ENCODE assay signal across 40 cellular contexts in genomic region chr19:55031178-55031577, GRCh38. TPM values are rescaled to one million over a fixed set of nuclear protein-coding genes. Genes with fewer than 3 reads are reported as not detected.
"Had no signal": no experiment of that assay in that cellular context is flagged by ENCODE, and none has a peak within 500 bp of the region (broad histone marks: within the 10 kb centered on the region; RNA-seq: fewer than 3 reads in every experiment).

No MANE protein-coding gene starts in this region.

- H3K36me3 ChIP-seq: adrenal gland, brain microvascular endothelial cell, breast epithelium had no signal

- H3K9me3 ChIP-seq: adrenal gland, body of pancreas, breast epithelium had no signal

- H3K27ac Mint-ChIP-seq: activated CD4-positive, alpha-beta memory T cell treated with anti-CD3 and anti-CD28 coated beads, Interleukin-2, amount 10 ng/mL, durations not matched to agents 7 days and 5 days; activated CD4-positive, alpha-beta T cell treated with anti-CD3 and anti-CD28 coated beads for 36 hours; activated CD4-positive, alpha-beta T cell treated with anti-CD3 and anti-CD28 coated beads, Interleukin-2, amount 10 ng/mL, durations not matched to agents 7 days and 5 days; activated CD8-positive, alpha-beta memory T cell treated with anti-CD3 and anti-CD28 coated beads, Interleukin-2, amount 10 ng/mL, durations not matched to agents 7 days and 5 days; activated CD8-positive, alpha-beta T cell treated with anti-CD3 and anti-CD28 coated beads, Interleukin-2, amount 10 ng/mL, durations not matched to agents 7 days and 5 days; activated naive CD4-positive, alpha-beta T cell treated with anti-CD3 and anti-CD28 coated beads for 36 hours; activated naive CD4-positive, alpha-beta T cell treated with anti-CD3 and anti-CD28 coated beads, Interleukin-2, amount 50 U/mL, for 72 hours; activated naive CD8-positive, alpha-beta T cell treated with anti-CD3 and anti-CD28 coated beads for 36 hours; activated T-cell treated with anti-CD3 and anti-CD28 coated beads, Interleukin-2, amount 50 U/mL, for 24 hours; activated T-helper 2 cell treated with anti-CD3 and anti-CD28 coated beads, Interferon-gamma antibody, Interleukin-2, Interleukin-4, amounts not matched to agents 10 μg/mL and 5 μg/mL and 100 μg/mL, durations not matched to agents 14 hours and 24 hours and 36 hours; T-helper 1 cell treated with Interleukin-12 subunit alpha and Interleukin-12 subunit beta and Interleukin-4 antibody, amounts not matched to agents 30 μg/mL and 1 μg/mL, for 36 hours; T-helper 2 cell treated with Interferon-gamma antibody and Interleukin-4, amounts not matched to agents 5 μg/mL and 100 μg/mL, for 36 hours had no signal

- H3K4me1 Mint-ChIP-seq: activated CD4-positive, alpha-beta T cell treated with anti-CD3 and anti-CD28 coated beads for 36 hours had no signal

- H3K27me3 Mint-ChIP-seq: activated CD4-positive, alpha-beta memory T cell treated with anti-CD3 and anti-CD28 coated beads, Interleukin-2, amount 10 ng/mL, durations not matched to agents 7 days and 5 days; activated CD4-positive, alpha-beta T cell treated with anti-CD3 and anti-CD28 coated beads for 36 hours; activated CD4-positive, alpha-beta T cell treated with anti-CD3 and anti-CD28 coated beads, Interleukin-2, amount 10 ng/mL, durations not matched to agents 7 days and 5 days; activated CD8-positive, alpha-beta memory T cell treated with anti-CD3 and anti-CD28 coated beads, Interleukin-2, amount 10 ng/mL, durations not matched to agents 7 days and 5 days; activated naive CD8-positive, alpha-beta T cell treated with anti-CD3 and anti-CD28 coated beads for 36 hours; activated T-cell treated with anti-CD3 and anti-CD28 coated beads, Interleukin-2, amount 50 U/mL, for 24 hours; central memory CD8-positive, alpha-beta T cell had no signal

- H3K27me3 ChIP-seq: adrenal gland, body of pancreas, brain microvascular endothelial cell, breast epithelium had no signal

- H3K4me3 Mint-ChIP-seq: activated CD4-positive, alpha-beta memory T cell treated with anti-CD3 and anti-CD28 coated beads, Interleukin-2, amount 10 ng/mL, durations not matched to agents 7 days and 5 days; activated CD4-positive, alpha-beta T cell treated with anti-CD3 and anti-CD28 coated beads for 36 hours; activated CD4-positive, alpha-beta T cell treated with anti-CD3 and anti-CD28 coated beads, Interleukin-2, amount 10 ng/mL, durations not matched to agents 7 days and 5 days; activated CD8-positive, alpha-beta memory T cell treated with anti-CD3 and anti-CD28 coated beads, Interleukin-2, amount 10 ng/mL, durations not matched to agents 7 days and 5 days; activated CD8-positive, alpha-beta T cell treated with anti-CD3 and anti-CD28 coated beads, Interleukin-2, amount 10 ng/mL, durations not matched to agents 7 days and 5 days; activated naive CD4-positive, alpha-beta T cell treated with anti-CD3 and anti-CD28 coated beads for 36 hours; activated naive CD8-positive, alpha-beta T cell treated with anti-CD3 and anti-CD28 coated beads for 36 hours; activated T-cell treated with anti-CD3 and anti-CD28 coated beads, Interleukin-2, amount 50 U/mL, for 24 hours; central memory CD8-positive, alpha-beta T cell; T-helper 1 cell treated with Interleukin-12 subunit alpha and Interleukin-12 subunit beta and Interleukin-4 antibody, amounts not matched to agents 30 μg/mL and 1 μg/mL, for 36 hours; T-helper 2 cell treated with Interferon-gamma antibody and Interleukin-4, amounts not matched to agents 5 μg/mL and 100 μg/mL, for 36 hours had no signal

- H3K27ac ChIP-seq: adrenal gland, body of pancreas, brain microvascular endothelial cell, breast epithelium, VCaP had no signal

- ATAC-seq: activated CD4-positive, alpha-beta T cell treated with anti-CD3 and anti-CD28 coated beads for 36 hours; activated CD4-positive, CD25-positive, alpha-beta regulatory T cell treated with anti-CD3 and anti-CD28 coated beads, Interleukin-2, amount 50 U/mL, for 24 hours; activated CD8-positive, alpha-beta memory T cell treated with anti-CD3 and anti-CD28 coated beads, Interleukin-2, amount 10 ng/mL, durations not matched to agents 7 days and 5 days; activated CD8-positive, alpha-beta T cell treated with anti-CD3 and anti-CD28 coated beads, Interleukin-2, amount 10 ng/mL, durations not matched to agents 7 days and 5 days; activated naive CD4-positive, alpha-beta T cell treated with anti-CD3 and anti-CD28 coated beads, Interleukin-2, amount 50 U/mL, for 72 hours; body of pancreas had no signal

- DNase-seq: activated CD4-positive, alpha-beta memory T cell treated with anti-CD3 and anti-CD28 coated beads, Interleukin-2, amount 10 ng/mL, durations not matched to agents 7 days and 5 days; activated CD4-positive, alpha-beta T cell treated with anti-CD3 and anti-CD28 coated beads for 1 hour; activated CD4-positive, alpha-beta T cell treated with anti-CD3 and anti-CD28 coated beads for 36 hours; activated CD4-positive, alpha-beta T cell treated with anti-CD3 and anti-CD28 coated beads for 48 hours; activated CD4-positive, alpha-beta T cell treated with anti-CD3 and anti-CD28 coated beads, Interleukin-2, amount 10 ng/mL, durations not matched to agents 7 days and 5 days; activated CD4-positive, alpha-beta T cell treated with anti-CD3 and anti-CD28 coated beads, Interleukin-2, amount 50 U/mL, for 48 hours; activated CD4-positive, CD25-positive, alpha-beta regulatory T cell; activated CD8-positive, alpha-beta memory T cell treated with anti-CD3 and anti-CD28 coated beads for 24 hours; activated CD8-positive, alpha-beta memory T cell treated with anti-CD3 and anti-CD28 coated beads, Interleukin-2, amount 10 ng/mL, durations not matched to agents 7 days and 5 days; activated CD8-positive, alpha-beta memory T cell treated with anti-CD3 and anti-CD28 coated beads, Interleukin-2, amount 50 U/mL, for 48 hours; activated CD8-positive, alpha-beta T cell treated with anti-CD3 and anti-CD28 coated beads, Interleukin-2, amount 10 ng/mL, durations not matched to agents 7 days and 5 days; activated effector memory CD4-positive, alpha-beta T cell treated with Interleukin-2 at 50 U/mL for 16 hours; activated gamma-delta T cell; activated naive CD4-positive, alpha-beta T cell; activated naive CD4-positive, alpha-beta T cell treated with anti-CD3 and anti-CD28 coated beads for 36 hours; activated naive CD4-positive, alpha-beta T cell treated with anti-CD3 and anti-CD28 coated beads, Interleukin-2, amount 50 U/mL, for 16 hours; activated naive CD8-positive, alpha-beta T cell treated with anti-CD3 and anti-CD28 coated beads for 36 hours; activated T-cell treated with anti-CD3 and anti-CD28 coated beads, Interleukin-2, amount 50 U/mL, for 24 hours; activated T-cell treated with anti-CD3 and anti-CD28 coated beads, Interleukin-2, amount 50 U/mL, for 48 hours; adrenal gland; amniotic stem cell; aorta; body of pancreas; brain microvascular endothelial cell; caudate nucleus; cerebellar nuclear complex; T-helper 1 cell; T-helper 2 cell; T-helper 9 cell had no signal

- FAIRE-seq: astrocyte, TTC549 had no signal

- H3K4me1 ChIP-seq: adrenal gland, body of pancreas, breast epithelium had no signal

- H3K4me3 ChIP-seq: adrenal gland, body of pancreas, breast epithelium had no signal

RNA-seq across cellular contexts. Expression of gene GP6, which starts 6.9 kb away (rescaled TPM):
- total RNA-seq: activated naive CD4-positive, alpha-beta T cell treated with anti-CD3 and anti-CD28 coated beads for 36 hours; activated naive CD8-positive, alpha-beta T cell treated with anti-CD3 and anti-CD28 coated beads for 36 hours; breast epithelium; chondrocyte had no signal
